7 cellular contexts compared by ENCODE assay signal in the genomic region with DNA sequence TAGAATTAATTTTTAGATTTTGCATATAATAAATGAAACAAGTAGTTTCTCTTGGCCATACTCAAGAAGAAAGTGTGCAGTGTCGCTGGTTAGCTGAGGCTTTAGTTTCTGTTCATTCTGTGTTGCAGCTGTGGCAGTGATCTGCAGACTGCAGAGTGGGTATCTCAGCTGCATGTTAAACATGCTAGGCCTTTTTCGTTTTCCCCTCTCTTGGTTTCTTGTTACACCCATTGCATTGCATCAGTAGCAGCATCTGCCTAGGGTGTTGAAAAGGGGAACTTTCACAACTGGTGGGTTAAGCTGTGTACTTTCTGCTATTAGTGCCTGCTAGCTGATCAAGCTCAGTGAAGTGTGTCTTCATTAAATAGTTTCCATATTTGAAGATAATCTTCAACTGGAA. TPM values are rescaled to one million over a fixed set of nuclear protein-coding genes. Genes with fewer than 3 reads are reported as not detected.
DNase-seq lines count a peak whose midpoint lies in the region; ATAC-seq, FAIRE-seq and TF ChIP-seq lines count a peak whose summit lies in the region.

No MANE protein-coding gene starts in this region.

- no peak for FAIRE-seq in frontal cortex (lab: Jason Lieb, UNC)

- H3K36me3 ChIP-seq in left ventricle myocardium inferior: peaks cover 21% of the 10 kb centered on the region

- H3K4me1 ChIP-seq in left ventricle myocardium inferior: peaks cover 53% of the 10 kb centered on the region

- TF ChIP-seq CTCF in left ventricle myocardium inferior (IDR thresholded peaks at IDR 0.05; ENCODE audit: borderline replicate concordance): no peak

- H3K9me3 ChIP-seq in left ventricle myocardium inferior (replicated peaks): no peaks in the 10 kb centered on the region

- intact Hi-C loops in left ventricle myocardium inferior (cut with micrococcal nuclease): no loop called here

- peak overlapping the region; percentile 20 for H3K4me3 ChIP-seq in left ventricle myocardium inferior

- H3K27ac ChIP-seq in left ventricle myocardium inferior (replicated peaks): peak overlapping the region; percentile 66

- H3K27me3 ChIP-seq in left ventricle myocardium inferior (ENCODE audit: low read depth): no peaks in the 10 kb centered on the region

- ATAC-seq in GM19035 (IDR thresholded peaks at IDR 0.05; ENCODE audit: unreplicated experiment) (peak; percentile 97), HG02870 (IDR thresholded peaks at IDR 0.05; ENCODE audit: unreplicated experiment) (peak; percentile 98)

- DNase-seq in NOMO-1 treated with DMSO at 0.1 percent for 48 hours (lab: John Stamatoyannopoulos, UW; ENCODE audit: unreplicated experiment) (peak; percentile 98), left ventricle myocardium inferior (no peak), HT-29 (ENCODE audit: low spot score) (no peak), NCI-H1105 (lab: John Stamatoyannopoulos, UW) (no peak), frontal cortex (ENCODE audit: low spot score in 2 of 2) (no peak)

RNA-seq across cellular contexts. Expression of gene ACSL3, which starts 51.3 kb away (rescaled TPM):
- total RNA-seq in left ventricle myocardium inferior (50.1 TPM), frontal cortex (250 TPM)
- total RNA-seq in HT-29 (2014; rRNA removed; shearing (Covaris generic)): 143 and 163 TPM in 2 replicates
